In the genomic region with DNA sequence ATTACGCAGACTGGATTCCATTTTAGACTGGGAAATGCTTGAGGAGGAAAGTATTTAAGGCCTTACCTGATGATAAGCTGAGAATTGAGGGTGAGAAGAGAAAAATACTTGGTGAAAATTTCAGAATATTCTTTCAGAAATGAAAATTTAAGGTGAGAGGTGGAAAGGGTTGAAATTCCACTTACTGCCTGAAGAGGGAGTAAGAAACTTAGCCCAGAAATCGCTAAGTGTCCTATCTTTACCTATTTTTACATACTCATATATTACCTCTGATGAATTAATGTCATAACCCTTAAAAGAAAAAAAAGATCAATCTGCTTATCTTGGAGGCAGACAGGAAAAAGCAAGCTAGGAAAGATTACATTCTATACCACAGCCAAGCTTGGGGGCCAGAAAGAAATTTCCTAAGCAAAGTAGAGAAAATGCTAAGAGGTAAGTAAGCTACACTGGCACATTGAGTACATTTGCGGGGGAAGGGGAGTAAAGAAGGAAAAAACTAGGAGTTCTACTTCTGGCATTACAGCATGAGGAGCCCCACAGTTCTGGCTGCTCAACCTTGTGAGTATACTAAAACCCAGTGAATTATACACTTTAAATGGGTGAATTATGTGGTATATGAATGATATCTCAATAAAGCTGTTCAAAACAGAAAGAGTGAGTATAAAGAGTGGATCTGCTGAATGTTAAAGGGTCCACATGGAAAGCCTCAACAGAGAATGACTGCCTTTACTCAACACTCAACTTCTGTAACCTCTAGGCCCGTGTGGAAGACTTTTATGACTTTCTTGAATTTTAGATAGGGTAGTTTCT, we compare ENCODE assay signal across 8 cellular contexts. TPM values are rescaled to one million over a fixed set of nuclear protein-coding genes. Genes with fewer than 3 reads are reported as not detected.
DNase-seq lines count a peak whose midpoint lies in the region; ATAC-seq and TF ChIP-seq lines count a peak whose summit lies in the region.

No MANE protein-coding gene starts in this region.

- no peaks in the 10 kb centered on the region for H3K4me1 Mint-ChIP-seq in activated CD4-positive, alpha-beta T cell treated with anti-CD3 and anti-CD28 coated beads, Interleukin-2, amount 10 ng/mL, durations not matched to agents 7 days and 5 days

- H3K4me3 Mint-ChIP-seq in activated CD4-positive, alpha-beta T cell treated with anti-CD3 and anti-CD28 coated beads, Interleukin-2, amount 10 ng/mL, durations not matched to agents 7 days and 5 days: no peak overlapping the region

- ATAC-seq in HG03342 (IDR thresholded peaks at IDR 0.05; ENCODE audit: unreplicated experiment): peak; percentile 82

- H3K9me3 Mint-ChIP-seq in activated CD4-positive, alpha-beta T cell treated with anti-CD3 and anti-CD28 coated beads, Interleukin-2, amount 10 ng/mL, durations not matched to agents 7 days and 5 days: no peaks in the 10 kb centered on the region

- peaks cover 30% of the 10 kb centered on the region for H3K36me3 Mint-ChIP-seq in activated CD4-positive, alpha-beta T cell treated with anti-CD3 and anti-CD28 coated beads, Interleukin-2, amount 10 ng/mL, durations not matched to agents 7 days and 5 days (ENCODE audit: low read depth)

- H3K27ac Mint-ChIP-seq in activated CD4-positive, alpha-beta T cell treated with anti-CD3 and anti-CD28 coated beads, Interleukin-2, amount 10 ng/mL, durations not matched to agents 7 days and 5 days: no peak overlapping the region

- peaks cover 1% of the 10 kb centered on the region for H3K36me3 ChIP-seq in kidney epithelial cell (ENCODE audit: control insufficient read depth, insufficient read depth, low read length)

- H3K4me3 ChIP-seq in AG04449 (ENCODE audit: low read depth, low read length): no peak overlapping the region
- no peak overlapping the region for H3K4me3 ChIP-seq in kidney epithelial cell (ENCODE audit: low read depth, low read length)

- TF ChIP-seq CTCF in AG04449 (IDR thresholded peaks at IDR 0.05; ENCODE audit: insufficient read depth, low read length, missing control alignments): peak; percentile 51
- TF ChIP-seq CTCF in GM12873 (IDR thresholded peaks at IDR 0.05; ENCODE audit: insufficient read depth, low read depth, low read length, missing control alignments): peak; percentile 71
- peak; percentile 88 for TF ChIP-seq CTCF in VCaP (conservative IDR thresholded peaks at IDR 0.05)
- TF ChIP-seq CTCF in kidney epithelial cell (IDR thresholded peaks at IDR 0.05; ENCODE audit: insufficient read depth, low read length, poor library complexity, severe bottlenecking): peak; percentile 64

- CTCF ChIA-PET in AG04449 (lab: Yijun Ruan, JAX): interaction anchor here (0.6 to 4.2 kb wide), 32 partner anchors 9 to 660 kb away, joined by 3 to 73 read pairs (median 4); no protein-coding TSS in a partner anchor
- CTCF ChIA-PET in activated CD4-positive, alpha-beta T cell treated with anti-CD3 and anti-CD28 coated beads, Interleukin-2, amount 10 ng/mL, durations not matched to agents 7 days and 5 days (lab: Charles Lee): interaction anchor here (0.5 to 2.8 kb wide), 2 partner anchors 11 to 667 kb away, joined by 7 to 8 read pairs; no protein-coding TSS in a partner anchor

- H3K27me3 Mint-ChIP-seq in activated CD4-positive, alpha-beta T cell treated with anti-CD3 and anti-CD28 coated beads, Interleukin-2, amount 10 ng/mL, durations not matched to agents 7 days and 5 days: no peaks in the 10 kb centered on the region

- no peak overlapping the region for H3K27ac ChIP-seq in VCaP

- no peaks in the 10 kb centered on the region for H3K27me3 ChIP-seq in kidney epithelial cell (ENCODE audit: control insufficient read depth, insufficient read depth, low read length)

- DNase-seq in AG04449 (ENCODE audit: low read depth, low spot score): no peak
- DNase-seq in kidney epithelial cell (ENCODE audit: low read depth): no peak
- DNase-seq in activated naive CD4-positive, alpha-beta T cell (lab: John Stamatoyannopoulos, UW): no peak
- DNase-seq in activated T-cell treated with anti-CD3 and anti-CD28 coated beads for 4 hours: no peak
- no peak for DNase-seq in activated CD4-positive, alpha-beta T cell treated with anti-CD3 and anti-CD28 coated beads, Interleukin-2, amount 10 ng/mL, durations not matched to agents 7 days and 5 days

- POLR2A ChIA-PET in AG04449 (lab: Yijun Ruan, JAX): no interaction called here
- POLR2A ChIA-PET in activated CD4-positive, alpha-beta T cell treated with anti-CD3 and anti-CD28 coated beads, Interleukin-2, amount 10 ng/mL, durations not matched to agents 7 days and 5 days (lab: Charles Lee): no interaction called here

RNA-seq across cellular contexts. Expression of gene SMC6, which starts 33.8 kb away (rescaled TPM):
- 13.8 and 19.3 TPM in 2 replicates for total RNA-seq in kidney epithelial cell
- total RNA-seq in activated CD4-positive, alpha-beta T cell treated with anti-CD3 and anti-CD28 coated beads, Interleukin-2, amount 10 ng/mL, durations not matched to agents 7 days and 5 days: 10 to 100 TPM; 41.3 to 41.9 TPM

RNA-seq across cellular contexts. Expression of gene GEN1, which starts 34.2 kb away (rescaled TPM):
- total RNA-seq in kidney epithelial cell: 8.9 and 9.1 TPM in 2 replicates
- 10 to 100 TPM; 41.9 to 43.7 TPM for total RNA-seq in activated CD4-positive, alpha-beta T cell treated with anti-CD3 and anti-CD28 coated beads, Interleukin-2, amount 10 ng/mL, durations not matched to agents 7 days and 5 days
